In the genomic region with DNA sequence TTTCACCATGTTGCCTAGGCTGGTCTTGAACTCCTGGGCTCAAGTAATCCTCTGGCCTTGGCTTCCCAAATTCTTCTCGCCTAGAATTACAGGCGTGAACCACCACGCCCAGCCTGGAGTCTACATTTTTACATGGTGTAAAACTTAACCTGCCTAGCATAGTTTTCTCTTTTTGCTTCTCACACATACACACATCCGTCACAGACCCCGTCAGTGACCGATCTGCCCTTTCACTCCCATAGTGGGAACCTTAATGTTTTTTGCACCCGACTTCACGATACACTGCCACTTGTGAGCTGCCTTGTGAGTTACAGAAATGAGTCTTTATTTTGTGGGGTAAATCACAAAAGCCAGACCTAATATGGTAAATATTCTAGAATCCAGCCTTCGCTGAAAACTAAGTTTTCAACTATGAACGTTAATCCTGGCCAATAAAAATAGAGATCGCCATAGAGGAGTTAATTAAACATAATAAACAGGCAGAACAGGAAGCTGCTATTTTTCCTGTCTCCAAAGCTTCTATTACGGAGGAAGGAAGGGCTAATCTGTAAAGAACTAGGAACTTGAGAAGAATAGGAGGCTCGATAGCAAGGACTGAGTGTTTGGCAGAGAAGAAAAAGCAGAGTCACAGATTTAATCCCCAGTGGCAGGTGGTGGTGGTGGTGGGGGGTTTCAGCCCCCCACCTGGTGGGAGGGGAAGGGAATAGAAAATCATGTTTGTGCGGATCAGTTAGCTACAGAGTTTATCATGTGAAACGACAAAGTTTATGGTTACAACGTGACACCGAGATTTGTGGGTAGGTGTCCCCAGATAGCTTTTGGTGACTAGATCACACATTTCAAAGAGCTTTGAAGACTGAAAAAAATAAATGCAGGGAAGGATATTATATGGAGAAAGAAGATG, we compare ENCODE assay signal across 23 cellular contexts. TPM values are rescaled to one million over a fixed set of nuclear protein-coding genes. Genes with fewer than 3 reads are reported as not detected.
A peak's percentile ranks its signal among the peaks of the same experiment; 100 is the strongest.
DNase-seq lines count a peak whose midpoint lies in the region; ATAC-seq and TF ChIP-seq lines count a peak whose summit lies in the region.
"Had no signal": no experiment of that assay in that cellular context is flagged by ENCODE, and none has a peak within 500 bp of the region (broad histone marks: within the 10 kb centered on the region; RNA-seq: fewer than 3 reads in every experiment).

No MANE protein-coding gene starts in this region.

- peaks cover 31% of the 10 kb centered on the region for H3K4me1 ChIP-seq in A673 (ENCODE audit: insufficient read depth, low read length, poor library complexity, severe bottlenecking)
- H3K4me1 ChIP-seq in right cardiac atrium (ENCODE audit: control insufficient read depth, insufficient read depth, low read length) = no peaks in the 10 kb centered on the region
- no peaks in the 10 kb centered on the region for H3K4me1 ChIP-seq in osteoblast (ENCODE audit: insufficient read depth, low read length)
- no peaks in the 10 kb centered on the region for H3K4me1 ChIP-seq in ascending aorta
- H3K4me1 ChIP-seq: colonic mucosa had no signal

- no peaks in the 10 kb centered on the region for H3K36me3 Mint-ChIP-seq in IgD-negative memory B cell
- H3K36me3 Mint-ChIP-seq: CD14-positive monocyte, T-cell had no signal

- WGBS in right cardiac atrium = 57% methylated on average over 17 of the region's 17 CpGs

- TF ChIP-seq CTCF in A673 (conservative IDR thresholded peaks at IDR 0.05; ENCODE audit: low read depth, low read length) (no peak), osteoblast (IDR thresholded peaks at IDR 0.05; ENCODE audit: extremely low read depth, low read depth, low read length) (no peak), ascending aorta (IDR thresholded peaks at IDR 0.05) (no peak)

- H3K9me3 ChIP-seq in A673 (ENCODE audit: low read depth, low read length, poor library complexity, severe bottlenecking) = no peaks in the 10 kb centered on the region
- H3K9me3 ChIP-seq in right cardiac atrium (ENCODE audit: control insufficient read depth, low read length) = no peaks in the 10 kb centered on the region
- no peaks in the 10 kb centered on the region for H3K9me3 ChIP-seq in osteoblast (ENCODE audit: low read depth, low read length)
- no peaks in the 10 kb centered on the region for H3K9me3 ChIP-seq in ascending aorta
- H3K9me3 ChIP-seq: colonic mucosa had no signal

- peak; percentile 68 for DNase-seq in A673 (ENCODE audit: low spot score)
- peak in 2 of 3 donors; percentile 29 to 49 for DNase-seq in right cardiac atrium
- DNase-seq in osteoblast (ENCODE audit: insufficient read length, low spot score, missing footprints) = no peak
- no peak for DNase-seq in activated CD4-positive, CD25-positive, alpha-beta regulatory T cell (lab: John Stamatoyannopoulos, UW)
- DNase-seq in NCI-H226 = no peak
- no peak for DNase-seq in ascending aorta (ENCODE audit: low spot score in 2 of 2)
- DNase-seq in iPS-NIHi11 (ENCODE audit: low spot score) = no peak
- DNase-seq: ACHN; activated CD4-positive, alpha-beta T cell treated with anti-CD3 and anti-CD28 coated beads, Interleukin-2, amount 50 U/mL, for 1 hour; activated effector memory CD4-positive, alpha-beta T cell treated with Interleukin-2 at 50 U/mL for 16 hours; brain microvascular endothelial cell; colonic mucosa; DMS153; GDM1; hypothalamus; IMR-90; NCI-H1417; NCI-H748 treated with DMSO at 0.1 percent for 48 hours; SHP77 treated with DMSO at 0.1 percent for 48 hours; T-cell had no signal

- no peak overlapping the region for H3K4me3 Mint-ChIP-seq in IgD-negative memory B cell
- H3K4me3 Mint-ChIP-seq: CD14-positive monocyte, T-cell had no signal

- ATAC-seq in right cardiac atrium = peak; percentile 61 to 90
- ATAC-seq: T-cell had no signal

- H3K4me1 Mint-ChIP-seq in IgD-negative memory B cell = no peaks in the 10 kb centered on the region
- H3K4me1 Mint-ChIP-seq: CD14-positive monocyte had no signal

- no TSS peak for BruUV-seq in A673 (replicated peaks; lab: Mats Ljungman, UMichigan)

- H3K4me3 ChIP-seq in A673 (ENCODE audit: low read depth, low read length, poor library complexity, severe bottlenecking) (no peak overlapping the region), right cardiac atrium (ENCODE audit: low read length) (no peak overlapping the region), osteoblast (ENCODE audit: insufficient read depth, low read length) (no peak overlapping the region), ascending aorta (no peak overlapping the region)
- H3K4me3 ChIP-seq: colonic mucosa had no signal

- H3K27ac Mint-ChIP-seq in IgD-negative memory B cell = peak overlapping the region in 2 of 3 donors; percentile 19 to 55
- H3K27ac Mint-ChIP-seq: CD14-positive monocyte, T-cell had no signal

- H3K79me2 ChIP-seq in osteoblast (ENCODE audit: insufficient read depth, low read length) = no peaks in the 10 kb centered on the region

- peak overlapping the region; percentile 24 for H3K4me2 ChIP-seq in osteoblast (ENCODE audit: insufficient read depth, low read length)

- H3K27me3 ChIP-seq in A673 (replicated peaks; ENCODE audit: insufficient read depth, low read depth, low read length, poor library complexity) (no peaks in the 10 kb centered on the region), right cardiac atrium (ENCODE audit: control insufficient read depth, insufficient read depth) (no peaks in the 10 kb centered on the region), osteoblast (ENCODE audit: insufficient read depth, low read length) (peaks cover 20% of the 10 kb centered on the region), ascending aorta (no peaks in the 10 kb centered on the region)
- H3K27me3 ChIP-seq: brain microvascular endothelial cell, colonic mucosa had no signal

- CTCF ChIA-PET in A673 (lab: Charles Lee) = no interaction called here

- no peaks in the 10 kb centered on the region for H4K20me1 ChIP-seq in osteoblast (ENCODE audit: insufficient read depth, low read length)

- peaks cover 21% of the 10 kb centered on the region for H3K27me3 Mint-ChIP-seq in IgD-negative memory B cell

- intact Hi-C loops in A673 (cut with micrococcal nuclease; ENCODE audit: unreplicated experiment) (no loop called here), right cardiac atrium (cut with DNase I) (no loop called here), ascending aorta (cut with DNase I) (no loop called here)

- H3K27ac ChIP-seq in A673 (ENCODE audit: low read depth, low read length, poor library complexity, severe bottlenecking) (peak overlapping the region; percentile 76), right cardiac atrium (ENCODE audit: low read length) (no peak overlapping the region), osteoblast (ENCODE audit: low read depth, low read length) (no peak overlapping the region), ascending aorta (no peak overlapping the region)
- H3K27ac ChIP-seq: brain microvascular endothelial cell, colonic mucosa, HL-60 had no signal

- no peaks in the 10 kb centered on the region for H3K36me3 ChIP-seq in A673 (ENCODE audit: insufficient read depth, low read length, poor library complexity, severe bottlenecking)
- H3K36me3 ChIP-seq in osteoblast (ENCODE audit: insufficient read depth, low read length) = no peaks in the 10 kb centered on the region
- no peaks in the 10 kb centered on the region for H3K36me3 ChIP-seq in ascending aorta
- H3K36me3 ChIP-seq: brain microvascular endothelial cell, colonic mucosa had no signal

- H2AFZ ChIP-seq in osteoblast (ENCODE audit: low read length) = peak overlapping the region; percentile 39

- POLR2A ChIA-PET in A673 (lab: Charles Lee; ENCODE audit: low non-redundant PET) = interaction anchor here (0.6 kb wide), 1 partner anchor 345 kb away, joined by 3 read pairs; no protein-coding TSS in a partner anchor

- H3K9me3 Mint-ChIP-seq in IgD-negative memory B cell = peaks cover 0 to 11% (median 3%) of the 10 kb centered on the region in 3 donors
- H3K9me3 Mint-ChIP-seq: T-cell had no signal

RNA-seq across cellular contexts. Expression of a gene that starts 14.7 kb away (rescaled TPM):
- total RNA-seq in A673 (2021) = 46.5 and 47.1 TPM in 2 replicates
- polyA plus RNA-seq in IgD-negative memory B cell = 0.36 TPM
- 10 to 100 TPM; 13.1 to 15.0 (median 13.8) TPM for total RNA-seq in right cardiac atrium
- 9.3 TPM for polyA plus RNA-seq in right cardiac atrium
- 25.0 and 28.9 TPM in 2 replicates for total RNA-seq in osteoblast
- total RNA-seq in ascending aorta = 27.7 TPM
- polyA plus RNA-seq: CD14-positive monocyte had no signal

Comparison
In these comparisons a context has a peak if more than half of its experiments do, and no peak if none do; other contexts are left out.
1. DNase-seq: peak in A673 (single experiment) and right cardiac atrium (2 of 3); none in osteoblast (single experiment), activated CD4-positive, CD25-positive, alpha-beta regulatory T cell (0 of 4), NCI-H226 (single experiment), ascending aorta (0 of 2) and iPS-NIHi11 (single experiment).